8 cellular contexts compared by ENCODE assay signal in genomic region chr1:117534995-117535467, GRCh38.
DNase-seq lines count a peak whose midpoint lies in the region; ATAC-seq lines count a peak whose summit lies in the region.

No MANE protein-coding gene starts in this region.

- ATAC-seq in GM19438 (IDR thresholded peaks at IDR 0.05; ENCODE audit: low read depth, unreplicated experiment) (peak; percentile 76), HG03521 (IDR thresholded peaks at IDR 0.05; ENCODE audit: unreplicated experiment) (peak; percentile 67)

- DNase-seq in Caki2 (ENCODE audit: low read depth) (peak; percentile 23), NCI-H69 (lab: John Stamatoyannopoulos, UW) (peak; percentile 81), fibroblast of peridontal ligament (ENCODE audit: extremely low read depth) (peak; percentile 80), non-pigmented ciliary epithelial cell (ENCODE audit: low read depth) (peak; percentile 30), T-helper 9 cell (no peak)
- peak; percentile 7 for DNase-seq in activated CD8-positive, alpha-beta memory T cell treated with anti-CD3 and anti-CD28 coated beads, Interleukin-2, amount 50 U/mL, for 1 hour (ENCODE audit: extremely low read depth)

- in situ Hi-C loops in Caki2 (cut with HindIII; ENCODE audit: low pct_unique_long_range_greater_than_20kb, low sequenced_read_pairs) = no loop called here
